24 cellular contexts compared by ENCODE assay signal in genomic region chr11:96642584-96642983, GRCh38.
"Had no signal": no experiment of that assay in that cellular context is flagged by ENCODE, and none has a peak within 500 bp of the region (broad histone marks: within the 10 kb centered on the region; RNA-seq: fewer than 3 reads in every experiment).

No MANE protein-coding gene starts in this region.

- H3K4me1 Mint-ChIP-seq: memory B cell; natural killer cell; stimulated activated memory B cell treated with anti-CD40 and anti-IgM and Interleukin-4, amounts not matched to agents 10 μg/mL and 1 μg/mL and 100 μg/mL, for 72 hours had no signal

- ATAC-seq: gastrocnemius medialis; left lobe of liver; natural killer cell; pancreas; right cardiac atrium; stimulated activated memory B cell treated with anti-CD40 and anti-IgM and Interleukin-4, amounts not matched to agents 10 μg/mL and 1 μg/mL and 100 μg/mL, for 72 hours; stimulated activated naive CD8-positive, alpha-beta T cell treated with anti-CD3 and anti-CD28 coated beads, Interleukin-15, Interleukin-2, amounts not matched to agents 100 U/mL and 50 U/mL, for 24 hours had no signal

- H3K27ac Mint-ChIP-seq: dendritic cell treated with granulocyte-macrophage colony-stimulating factor and Interleukin-4, amounts not matched to agents 40 ng/mL and 50 ng/mL, for 4 days; memory B cell; natural killer cell; progenitor cell of endocrine pancreas; stimulated activated memory B cell treated with anti-CD40 and anti-IgM and Interleukin-4, amounts not matched to agents 10 μg/mL and 1 μg/mL and 100 μg/mL, for 72 hours; type B pancreatic cell had no signal

- H3K4me1 ChIP-seq: colonic mucosa, gastrocnemius medialis, pancreas, spleen, testis had no signal

- H3K27me3 Mint-ChIP-seq: dendritic cell treated with granulocyte-macrophage colony-stimulating factor and Interleukin-4, amounts not matched to agents 40 ng/mL and 50 ng/mL, for 4 days; memory B cell; stimulated activated memory B cell treated with anti-CD40 and anti-IgM and Interleukin-4, amounts not matched to agents 10 μg/mL and 1 μg/mL and 100 μg/mL, for 72 hours had no signal

- H3K4me3 Mint-ChIP-seq: dendritic cell treated with granulocyte-macrophage colony-stimulating factor and Interleukin-4, amounts not matched to agents 40 ng/mL and 50 ng/mL, for 4 days; memory B cell; natural killer cell; stimulated activated memory B cell treated with anti-CD40 and anti-IgM and Interleukin-4, amounts not matched to agents 10 μg/mL and 1 μg/mL and 100 μg/mL, for 72 hours; type B pancreatic cell had no signal

- H3K4me3 ChIP-seq: colonic mucosa, gastrocnemius medialis, lung, pancreas, skin epidermis, spleen, testis, tibial artery had no signal

- H3K9me3 Mint-ChIP-seq: type B pancreatic cell had no signal

- H3K36me3 Mint-ChIP-seq: memory B cell; natural killer cell; stimulated activated memory B cell treated with anti-CD40 and anti-IgM and Interleukin-4, amounts not matched to agents 10 μg/mL and 1 μg/mL and 100 μg/mL, for 72 hours; type B pancreatic cell had no signal

- H3K27me3 ChIP-seq: colonic mucosa, gastrocnemius medialis, neutrophil, pancreas, spleen, testis, tibial artery had no signal

- H3K9me3 ChIP-seq: colonic mucosa, gastrocnemius medialis, neutrophil, pancreas, testis, tibial artery had no signal

- H3K27ac ChIP-seq: colonic mucosa, gastrocnemius medialis, neutrophil, pancreas, skin epidermis, spleen, testis, tibial artery had no signal

- DNase-seq: colonic mucosa; effector CD8-positive, alpha-beta T cell; erythroblast; gastrocnemius medialis; head of caudate nucleus; kidney; natural killer cell; pancreas; right cardiac atrium; spleen; stimulated activated CD4-positive, alpha-beta T cell treated with anti-CD3 and anti-CD28 coated beads, Interleukin-4, amount 100 ng/mL, for 4 hours; stimulated activated naive CD8-positive, alpha-beta T cell treated with anti-CD3 and anti-CD28 coated beads, Interleukin-15, Interleukin-2, amounts not matched to agents 100 U/mL and 50 U/mL, for 24 hours; substantia nigra; testis; tibial artery had no signal

- H3K36me3 ChIP-seq: colonic mucosa, gastrocnemius medialis, neutrophil, pancreas, spleen, tibial artery had no signal
